Comparison of ENCODE assay signal across 38 cellular contexts in the genomic region with DNA sequence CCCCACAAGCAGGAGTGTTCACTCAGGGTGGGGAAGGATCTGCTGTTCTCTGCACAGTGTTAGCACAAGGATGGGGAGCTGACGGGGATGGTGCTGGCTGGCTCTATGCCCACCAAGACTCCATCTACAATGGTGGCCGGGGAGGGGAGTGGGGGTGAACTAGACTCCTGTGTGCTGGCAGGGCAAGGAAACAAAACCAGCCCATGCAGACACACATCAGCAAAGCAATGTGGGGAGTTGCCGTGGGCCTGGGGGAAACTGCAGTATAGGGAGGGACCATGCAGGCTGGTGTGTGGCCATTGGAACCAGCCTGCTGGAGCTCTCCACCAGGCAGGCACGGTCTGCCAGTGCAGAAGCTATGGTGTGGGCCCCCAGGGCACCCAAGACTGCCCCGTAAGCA.
"Had no signal": no experiment of that assay in that cellular context is flagged by ENCODE, and none has a peak within 500 bp of the region (broad histone marks: within the 10 kb centered on the region; RNA-seq: fewer than 3 reads in every experiment).

No MANE protein-coding gene starts in this region.

- H3K27ac Mint-ChIP-seq: activated naive CD4-positive, alpha-beta T cell treated with anti-CD3 and anti-CD28 coated beads for 36 hours; activated naive CD4-positive, alpha-beta T cell treated with anti-CD3 and anti-CD28 coated beads, Interleukin-2, amount 10 ng/mL, durations not matched to agents 7 days and 5 days; activated naive CD4-positive, alpha-beta T cell treated with anti-CD3 and anti-CD28 coated beads, Interleukin-2, amount 50 U/mL, for 24 hours; activated naive CD4-positive, alpha-beta T cell treated with anti-CD3 and anti-CD28 coated beads, Interleukin-2, amount 50 U/mL, for 72 hours; activated naive CD8-positive, alpha-beta T cell treated with anti-CD3 and anti-CD28 coated beads, Interleukin-2, amount 10 ng/mL, durations not matched to agents 7 days and 5 days; activated naive CD8-positive, alpha-beta T cell treated with anti-CD3 and anti-CD28 coated beads, Interleukin-2, amount 50 U/mL, for 24 hours; activated T-cell treated with anti-CD3 and anti-CD28 coated beads, Interleukin-2, amount 50 U/mL, for 24 hours; activated T-cell treated with anti-CD3 and anti-CD28 coated beads, Interleukin-2, amount 50 U/mL, for 72 hours; activated T-helper 1 cell treated with anti-CD3 and anti-CD28 coated beads, Interleukin-12 subunit alpha, Interleukin-12 subunit beta, Interleukin-2, Interleukin-4 antibody, amounts not matched to agents 30 ng/mL and 10 ng/mL and 1 ng/mL, durations not matched to agents 14 hours and 24 hours and 36 hours; activated T-helper 17 cell treated with anti-CD3 and anti-CD28 coated beads, Interleukin-2, amount 50 U/mL, for 72 hours; activated T-helper 2 cell treated with anti-CD3 and anti-CD28 coated beads, Interferon-gamma antibody, Interleukin-2, Interleukin-4, amounts not matched to agents 10 μg/mL and 5 μg/mL and 100 μg/mL, durations not matched to agents 14 hours and 24 hours and 36 hours; brain had no signal

- H3K4me3 Mint-ChIP-seq: activated naive CD4-positive, alpha-beta T cell treated with anti-CD3 and anti-CD28 coated beads for 36 hours; activated naive CD4-positive, alpha-beta T cell treated with anti-CD3 and anti-CD28 coated beads, Interleukin-2, amount 10 ng/mL, durations not matched to agents 7 days and 5 days; activated naive CD4-positive, alpha-beta T cell treated with anti-CD3 and anti-CD28 coated beads, Interleukin-2, amount 50 U/mL, for 24 hours; activated naive CD8-positive, alpha-beta T cell treated with anti-CD3 and anti-CD28 coated beads, Interleukin-2, amount 10 ng/mL, durations not matched to agents 7 days and 5 days; activated naive CD8-positive, alpha-beta T cell treated with anti-CD3 and anti-CD28 coated beads, Interleukin-2, amount 50 U/mL, for 24 hours; activated T-cell treated with anti-CD3 and anti-CD28 coated beads, Interleukin-2, amount 50 U/mL, for 24 hours; activated T-cell treated with anti-CD3 and anti-CD28 coated beads, Interleukin-2, amount 50 U/mL, for 4 hours; activated T-cell treated with anti-CD3 and anti-CD28 coated beads, Interleukin-2, amount 50 U/mL, for 72 hours; activated T-helper 1 cell treated with anti-CD3 and anti-CD28 coated beads, Interleukin-12 subunit alpha, Interleukin-12 subunit beta, Interleukin-2, Interleukin-4 antibody, amounts not matched to agents 30 ng/mL and 10 ng/mL and 1 ng/mL, durations not matched to agents 14 hours and 24 hours and 36 hours; activated T-helper 17 cell treated with anti-CD3 and anti-CD28 coated beads, Interleukin-2, amount 50 U/mL, for 72 hours; brain; central memory CD8-positive, alpha-beta T cell had no signal

- FAIRE-seq: astrocyte, bronchial epithelial cell had no signal

- H3K9me3 Mint-ChIP-seq: activated naive CD4-positive, alpha-beta T cell treated with anti-CD3 and anti-CD28 coated beads for 36 hours; activated naive CD4-positive, alpha-beta T cell treated with anti-CD3 and anti-CD28 coated beads, Interleukin-2, amount 10 ng/mL, durations not matched to agents 7 days and 5 days; activated naive CD4-positive, alpha-beta T cell treated with anti-CD3 and anti-CD28 coated beads, Interleukin-2, amount 50 U/mL, for 24 hours; activated naive CD4-positive, alpha-beta T cell treated with anti-CD3 and anti-CD28 coated beads, Interleukin-2, amount 50 U/mL, for 72 hours; activated naive CD8-positive, alpha-beta T cell treated with anti-CD3 and anti-CD28 coated beads, Interleukin-2, amount 10 ng/mL, durations not matched to agents 7 days and 5 days; activated naive CD8-positive, alpha-beta T cell treated with anti-CD3 and anti-CD28 coated beads, Interleukin-2, amount 50 U/mL, for 24 hours; activated T-cell treated with anti-CD3 and anti-CD28 coated beads, Interleukin-2, amount 50 U/mL, for 24 hours; activated T-cell treated with anti-CD3 and anti-CD28 coated beads, Interleukin-2, amount 50 U/mL, for 4 hours; activated T-helper 1 cell treated with anti-CD3 and anti-CD28 coated beads, Interleukin-12 subunit alpha, Interleukin-12 subunit beta, Interleukin-2, Interleukin-4 antibody, amounts not matched to agents 30 ng/mL and 10 ng/mL and 1 ng/mL, durations not matched to agents 14 hours and 24 hours and 36 hours; activated T-helper 17 cell treated with anti-CD3 and anti-CD28 coated beads, Interleukin-2, amount 50 U/mL, for 72 hours; activated T-helper 2 cell treated with anti-CD3 and anti-CD28 coated beads, Interferon-gamma antibody, Interleukin-2, Interleukin-4, amounts not matched to agents 10 μg/mL and 5 μg/mL and 100 μg/mL, durations not matched to agents 14 hours and 24 hours and 36 hours; central memory CD8-positive, alpha-beta T cell had no signal

- H3K27ac ChIP-seq: adrenal gland, ascending aorta, body of pancreas, brain microvascular endothelial cell, breast epithelium, cardiac muscle cell had no signal

- ATAC-seq: activated naive CD4-positive, alpha-beta T cell treated with anti-CD3 and anti-CD28 coated beads, Interleukin-2, amount 50 U/mL, for 72 hours; activated naive CD8-positive, alpha-beta T cell treated with anti-CD3 and anti-CD28 coated beads, Interleukin-2, amount 50 U/mL, for 24 hours; activated T-cell treated with anti-CD3 and anti-CD28 coated beads, Interleukin-2, amount 50 U/mL, for 4 hours; activated T-cell treated with anti-CD3 and anti-CD28 coated beads, Interleukin-2, amount 50 U/mL, for 72 hours; activated T-helper 17 cell treated with anti-CD3 and anti-CD28 coated beads, Interleukin-2, amount 50 U/mL, for 72 hours; body of pancreas had no signal

- H3K27me3 ChIP-seq: ascending aorta, body of pancreas, brain microvascular endothelial cell, cardiac muscle cell had no signal

- H3K4me3 ChIP-seq: adrenal gland, ascending aorta, body of pancreas, breast epithelium, cardiac muscle cell had no signal

- H3K9me3 ChIP-seq: adrenal gland, ascending aorta, body of pancreas, breast epithelium had no signal

- DNase-seq: activated effector memory CD4-positive, alpha-beta T cell treated with anti-CD3 and anti-CD28 coated beads, Interleukin-2, amount 50 U/mL, for 16 hours; activated effector memory CD4-positive, alpha-beta T cell treated with Interleukin-2 at 50 U/mL for 16 hours; activated gamma-delta T cell; activated gamma-delta T cell treated with Interleukin-2 at 50 U/mL for 16 hours; activated naive CD4-positive, alpha-beta T cell; activated naive CD4-positive, alpha-beta T cell treated with anti-CD3 and anti-CD28 coated beads for 36 hours; activated naive CD4-positive, alpha-beta T cell treated with anti-CD3 and anti-CD28 coated beads, Interleukin-2, amount 10 ng/mL, durations not matched to agents 7 days and 5 days; activated naive CD4-positive, alpha-beta T cell treated with anti-CD3 and anti-CD28 coated beads, Interleukin-2, amount 50 U/mL, for 16 hours; activated naive CD4-positive, alpha-beta T cell treated with Interleukin-2 at 50 U/mL for 16 hours; activated naive CD8-positive, alpha-beta T cell treated with anti-CD3 and anti-CD28 coated beads, Interleukin-2, amount 10 ng/mL, durations not matched to agents 7 days and 5 days; activated naive CD8-positive, alpha-beta T cell treated with anti-CD3 and anti-CD28 coated beads, Interleukin-2, amount 50 U/mL, for 24 hours; activated T-cell treated with anti-CD3 and anti-CD28 coated beads for 4 hours; activated T-cell treated with anti-CD3 and anti-CD28 coated beads, Interleukin-2, amount 50 U/mL, for 1 hour; activated T-cell treated with anti-CD3 and anti-CD28 coated beads, Interleukin-2, amount 50 U/mL, for 24 hours; activated T-cell treated with anti-CD3 and anti-CD28 coated beads, Interleukin-2, amount 50 U/mL, for 4 hours; activated T-cell treated with anti-CD3 and anti-CD28 coated beads, Interleukin-2, amount 50 U/mL, for 48 hours; activated T-cell treated with anti-CD3 and anti-CD28 coated beads, Interleukin-2, amount 50 U/mL, for 72 hours; adrenal gland; amniotic stem cell; anterior cingulate cortex; aorta; body of pancreas; brain microvascular endothelial cell; caudate nucleus; central memory CD4-positive, alpha-beta T cell; cerebellar nuclear complex had no signal

- H3K36me3 Mint-ChIP-seq: activated naive CD4-positive, alpha-beta T cell treated with anti-CD3 and anti-CD28 coated beads, Interleukin-2, amount 10 ng/mL, durations not matched to agents 7 days and 5 days; activated naive CD4-positive, alpha-beta T cell treated with anti-CD3 and anti-CD28 coated beads, Interleukin-2, amount 50 U/mL, for 24 hours; activated naive CD4-positive, alpha-beta T cell treated with anti-CD3 and anti-CD28 coated beads, Interleukin-2, amount 50 U/mL, for 72 hours; activated naive CD8-positive, alpha-beta T cell treated with anti-CD3 and anti-CD28 coated beads, Interleukin-2, amount 10 ng/mL, durations not matched to agents 7 days and 5 days; brain had no signal

- H3K27me3 Mint-ChIP-seq: activated naive CD4-positive, alpha-beta T cell treated with anti-CD3 and anti-CD28 coated beads, Interleukin-2, amount 10 ng/mL, durations not matched to agents 7 days and 5 days; activated naive CD4-positive, alpha-beta T cell treated with anti-CD3 and anti-CD28 coated beads, Interleukin-2, amount 50 U/mL, for 24 hours; activated naive CD8-positive, alpha-beta T cell treated with anti-CD3 and anti-CD28 coated beads, Interleukin-2, amount 10 ng/mL, durations not matched to agents 7 days and 5 days; activated naive CD8-positive, alpha-beta T cell treated with anti-CD3 and anti-CD28 coated beads, Interleukin-2, amount 50 U/mL, for 24 hours; central memory CD8-positive, alpha-beta T cell had no signal

- H3K4me1 ChIP-seq: adrenal gland, ascending aorta, body of pancreas, breast epithelium had no signal

- H3K4me1 Mint-ChIP-seq: activated naive CD4-positive, alpha-beta T cell treated with anti-CD3 and anti-CD28 coated beads, Interleukin-2, amount 10 ng/mL, durations not matched to agents 7 days and 5 days; activated naive CD4-positive, alpha-beta T cell treated with anti-CD3 and anti-CD28 coated beads, Interleukin-2, amount 50 U/mL, for 24 hours; activated naive CD8-positive, alpha-beta T cell treated with anti-CD3 and anti-CD28 coated beads, Interleukin-2, amount 10 ng/mL, durations not matched to agents 7 days and 5 days; activated naive CD8-positive, alpha-beta T cell treated with anti-CD3 and anti-CD28 coated beads, Interleukin-2, amount 50 U/mL, for 24 hours; activated T-helper 17 cell treated with anti-CD3 and anti-CD28 coated beads, Interleukin-2, amount 50 U/mL, for 72 hours; brain; central memory CD8-positive, alpha-beta T cell had no signal

- H3K36me3 ChIP-seq: adrenal gland, ascending aorta, brain microvascular endothelial cell, breast epithelium, cardiac muscle cell had no signal
